In genomic region chr10:96470108-96470743, GRCh38 we compare ENCODE assay signal across 9 cellular contexts. TPM values are rescaled to one million over a fixed set of nuclear protein-coding genes. Genes with fewer than 3 reads are reported as not detected.
DNase-seq lines count a peak whose midpoint lies in the region; ATAC-seq and TF ChIP-seq lines count a peak whose summit lies in the region.
"Had no signal": no experiment of that assay in that cellular context is flagged by ENCODE, and none has a peak within 500 bp of the region (broad histone marks: within the 10 kb centered on the region; RNA-seq: fewer than 3 reads in every experiment).

No MANE protein-coding gene starts in this region.

- in situ Hi-C loops in mammary epithelial cell (cut with MboI; ENCODE audit: low sequenced_read_pairs in 2 of 2) = no loop called here

- no peaks in the 10 kb centered on the region for H3K27me3 ChIP-seq in Peyer's patch
- peaks cover 1% of the 10 kb centered on the region for H3K27me3 ChIP-seq in mammary epithelial cell (ENCODE audit: insufficient read depth, low read length)

- no peak overlapping the region for H2AFZ ChIP-seq in mammary epithelial cell (ENCODE audit: low read depth, low read length)

- H3K9me3 ChIP-seq in Peyer's patch (no peaks in the 10 kb centered on the region), mammary epithelial cell (replicated peaks; ENCODE audit: insufficient read depth, low read length) (no peaks in the 10 kb centered on the region)

- CTCF ChIA-PET in Calu3 (lab: Charles Lee) (no interaction called here), mammary epithelial cell (lab: Charles Lee; ENCODE audit: low non-redundant PET) (no interaction called here)

- no peak overlapping the region for H3K4me3 Mint-ChIP-seq in Calu3 (ENCODE audit: low read depth, unreplicated experiment)
- H3K4me3 Mint-ChIP-seq in stimulated activated naive CD8-positive, alpha-beta T cell treated with anti-CD3 and anti-CD28 coated beads, Interleukin-15, amount 100 ng/mL, for 72 hours = no peak overlapping the region
- H3K4me3 Mint-ChIP-seq: naive thymus-derived CD8-positive, alpha-beta T cell had no signal

- H3K4me1 Mint-ChIP-seq in Calu3 (ENCODE audit: low read depth, unreplicated experiment) = no peaks in the 10 kb centered on the region
- H3K4me1 Mint-ChIP-seq in stimulated activated naive CD8-positive, alpha-beta T cell treated with anti-CD3 and anti-CD28 coated beads, Interleukin-15, amount 100 ng/mL, for 72 hours = no peaks in the 10 kb centered on the region

- no peaks in the 10 kb centered on the region for H3K36me3 Mint-ChIP-seq in Calu3 (ENCODE audit: insufficient read depth, unreplicated experiment)
- H3K36me3 Mint-ChIP-seq: naive thymus-derived CD8-positive, alpha-beta T cell had no signal

- dilution Hi-C loops in mammary epithelial cell (cut with HindIII; ENCODE audit: low sequenced_read_pairs) = no loop called here

- TF ChIP-seq POLR2A in Peyer's patch (IDR thresholded peaks at IDR 0.05) = no peak
- no peak for TF ChIP-seq POLR2A in GM18505 (IDR thresholded peaks at IDR 0.05; ENCODE audit: borderline replicate concordance, extremely low read depth, insufficient read depth, insufficient read length)

- H3K4me2 ChIP-seq in mammary epithelial cell (ENCODE audit: insufficient read depth, low read depth, low read length) = no peak overlapping the region

- peaks cover 94% of the 10 kb centered on the region for H3K27me3 Mint-ChIP-seq in Calu3 (ENCODE audit: unreplicated experiment)
- H3K27me3 Mint-ChIP-seq in stimulated activated naive CD8-positive, alpha-beta T cell treated with anti-CD3 and anti-CD28 coated beads, Interleukin-15, amount 100 ng/mL, for 72 hours = peaks cover 23% of the 10 kb centered on the region

- H3K27ac ChIP-seq in Peyer's patch (no peak overlapping the region), mammary epithelial cell (ENCODE audit: insufficient read depth, low read depth, low read length) (no peak overlapping the region)

- H3K9me3 Mint-ChIP-seq in Calu3 (ENCODE audit: low read depth, unreplicated experiment) = no peaks in the 10 kb centered on the region
- no peaks in the 10 kb centered on the region for H3K9me3 Mint-ChIP-seq in stimulated activated naive CD8-positive, alpha-beta T cell treated with anti-CD3 and anti-CD28 coated beads, Interleukin-15, amount 100 ng/mL, for 72 hours
- H3K9me3 Mint-ChIP-seq: naive thymus-derived CD8-positive, alpha-beta T cell had no signal

- no TSS peak for BruUV-seq in Calu3 (replicated peaks; lab: Mats Ljungman, UMichigan)
- no TSS peak for BruUV-seq in mammary epithelial cell (replicated peaks; lab: Mats Ljungman, UMichigan)

- WGBS in mammary epithelial cell (ENCODE audit: low coverage, missing lambda C conversion rate) = 35% methylated on average over 3 of the region's 4 CpGs

- no peaks in the 10 kb centered on the region for H4K20me1 ChIP-seq in mammary epithelial cell (ENCODE audit: insufficient read depth, low read length)

- H3K9ac ChIP-seq in mammary epithelial cell (ENCODE audit: insufficient read depth, low read length) = no peak overlapping the region

- H3K79me2 ChIP-seq in mammary epithelial cell (ENCODE audit: insufficient read depth, low read length) = no peaks in the 10 kb centered on the region

- H3K36me3 ChIP-seq in Peyer's patch = no peaks in the 10 kb centered on the region
- H3K36me3 ChIP-seq in mammary epithelial cell (ENCODE audit: insufficient read depth, low read length) = no peaks in the 10 kb centered on the region

- intact Hi-C loops in Calu3 (cut with micrococcal nuclease; ENCODE audit: unreplicated experiment) = no loop called here
- intact Hi-C loops in mammary epithelial cell (cut with micrococcal nuclease) = loop anchor here (1.0 kb wide), 1 partner anchor 43 kb away; the partner anchor contains the start of gene TLL2

- DNase-seq in Calu3 (peak; percentile 51), H4 (ENCODE audit: low spot score) (peak; percentile 32), Peyer's patch (peak in 1 of 3 donors; percentile 48), mammary epithelial cell (peak; percentile 19), kidney glomerular epithelial cell (lab: John Stamatoyannopoulos, UW) (peak; percentile 38)
- peak; percentile 21 to 41 for DNase-seq in stimulated activated naive CD8-positive, alpha-beta T cell treated with anti-CD3 and anti-CD28 coated beads, Interleukin-15, amount 100 ng/mL, for 72 hours

- H3K27ac Mint-ChIP-seq in Calu3 (ENCODE audit: unreplicated experiment) = no peak overlapping the region
- no peak overlapping the region for H3K27ac Mint-ChIP-seq in stimulated activated naive CD8-positive, alpha-beta T cell treated with anti-CD3 and anti-CD28 coated beads, Interleukin-15, amount 100 ng/mL, for 72 hours
- H3K27ac Mint-ChIP-seq: naive thymus-derived CD8-positive, alpha-beta T cell had no signal

- peak; percentile 76 for ATAC-seq in stimulated activated naive CD8-positive, alpha-beta T cell treated with anti-CD3 and anti-CD28 coated beads, Interleukin-15, amount 100 ng/mL, for 72 hours
- ATAC-seq in GM18505 (IDR thresholded peaks at IDR 0.05; ENCODE audit: unreplicated experiment) = no peak
- ATAC-seq in GM21447 (IDR thresholded peaks at IDR 0.05; ENCODE audit: unreplicated experiment) = no peak

- H3K4me1 ChIP-seq in Peyer's patch (no peaks in the 10 kb centered on the region), mammary epithelial cell (ENCODE audit: insufficient read depth, low read length) (no peaks in the 10 kb centered on the region)

- TF ChIP-seq CTCF in Calu3 (IDR thresholded peaks at IDR 0.05; ENCODE audit: unreplicated experiment) (no peak), Peyer's patch (IDR thresholded peaks at IDR 0.05) (peak in 4 of 6 experiments; percentile 24 to 37 (median 36)), mammary epithelial cell (conservative IDR thresholded peaks at IDR 0.05 in 1 of 2, IDR thresholded peaks at IDR 0.05 in 1 of 2; ENCODE audit: extremely low read depth in 1 of 2, insufficient read depth in 1 of 2, low read depth in 1 of 2, low read length in 2 of 2) (peak; percentile 71 to 82)

- H3K4me3 ChIP-seq in Peyer's patch = no peak overlapping the region
- H3K4me3 ChIP-seq in mammary epithelial cell (replicated peaks in 1 of 3; ENCODE audit: insufficient read depth in 1 of 3, low read depth in 2 of 3, low read length in 3 of 3) = no peak overlapping the region

RNA-seq across cellular contexts. Expression of gene TLL2, which starts 43.5 kb away (rescaled TPM):
- 0.44 and 0.66 TPM in 2 replicates for total RNA-seq in Calu3 (2022)
- 0.31 and 0.64 TPM in 2 replicates for total RNA-seq in H4 (2014; rRNA removed; shearing (Covaris generic))
- under 1 TPM in 3 of 4 donors, not detected in 1; 0.27 to 0.83 (median 0.38) TPM for total RNA-seq in Peyer's patch
- under 1 TPM; 0.17 to 0.59 TPM for total RNA-seq in mammary epithelial cell
- polyA plus RNA-seq in mammary epithelial cell = 0.23 TPM
- polyA minus RNA-seq in mammary epithelial cell = not detected
- polyA plus RNA-seq: naive thymus-derived CD8-positive, alpha-beta T cell had no signal
